Comparison of ENCODE assay signal across 25 cellular contexts in the genomic region with DNA sequence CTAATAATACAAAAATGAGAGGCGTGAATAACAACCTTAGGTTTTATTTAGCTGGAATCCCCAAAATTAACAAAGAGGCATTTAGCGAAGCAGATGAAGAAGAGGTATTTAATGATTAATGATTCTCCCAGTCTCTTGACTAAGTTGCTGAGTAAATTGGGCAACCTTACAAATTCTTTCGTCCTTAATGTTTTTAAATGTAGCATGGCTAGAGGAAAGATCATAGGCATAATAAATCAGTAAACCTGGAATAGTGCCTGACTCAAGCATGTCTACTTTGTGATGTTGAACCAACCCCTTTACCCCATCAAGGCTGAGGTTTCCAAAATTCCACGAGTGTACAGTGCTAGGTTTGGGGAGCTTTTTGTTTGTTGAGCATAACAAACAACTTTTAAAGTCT. TPM values are rescaled to one million over a fixed set of nuclear protein-coding genes. Genes with fewer than 3 reads are reported as not detected.
"Had no signal": no experiment of that assay in that cellular context is flagged by ENCODE, and none has a peak within 500 bp of the region (broad histone marks: within the 10 kb centered on the region; RNA-seq: fewer than 3 reads in every experiment).

No MANE protein-coding gene starts in this region.

- H3K9me3 ChIP-seq: esophagus squamous epithelium, heart right ventricle, prostate gland, spleen, stomach had no signal

- FAIRE-seq: colon, frontal cortex, islet of Langerhans had no signal

- H3K4me3 Mint-ChIP-seq: dendritic cell treated with granulocyte-macrophage colony-stimulating factor and Interleukin-4, amounts not matched to agents 40 ng/mL and 50 ng/mL, for 4 days; effector memory CD8-positive, alpha-beta T cell; nephron had no signal

- H3K27ac Mint-ChIP-seq: dendritic cell treated with granulocyte-macrophage colony-stimulating factor and Interleukin-4, amounts not matched to agents 40 ng/mL and 50 ng/mL, for 4 days; effector memory CD8-positive, alpha-beta T cell had no signal

- H3K9ac ChIP-seq: parathyroid adenoma had no signal

- H3K9me3 Mint-ChIP-seq: dendritic cell treated with granulocyte-macrophage colony-stimulating factor and Interleukin-4, amounts not matched to agents 40 ng/mL and 50 ng/mL, for 4 days; effector memory CD8-positive, alpha-beta T cell; nephron had no signal

- H3K4me1 ChIP-seq: esophagus squamous epithelium, parathyroid adenoma, prostate gland, spleen, stomach had no signal

- H3K4me3 ChIP-seq: esophagus squamous epithelium, heart right ventricle, lung, prostate gland, spleen, stomach had no signal

- DNase-seq: cerebellar nuclear complex; effector memory CD8-positive, alpha-beta T cell; esophagus squamous epithelium; heart right ventricle; hypothalamus; left colon; left ventricle myocardium superior; mesenchymal stem cell; midbrain; occipital lobe; retina; spleen; stimulated activated naive CD4-positive, alpha-beta T cell; stomach; substantia nigra had no signal

- H3K27ac ChIP-seq: epithelial cell of prostate, esophagus squamous epithelium, heart right ventricle, parathyroid adenoma, prostate gland, spleen, stomach had no signal

- H3K27me3 ChIP-seq: spleen, stomach had no signal

- H3K36me3 ChIP-seq: esophagus squamous epithelium, heart right ventricle, prostate gland, spleen had no signal

- ATAC-seq: effector memory CD8-positive, alpha-beta T cell; heart right ventricle; left colon; left ventricle myocardium superior; sciatic nerve had no signal

- H3K79me2 ChIP-seq: parathyroid adenoma had no signal

- H2AFZ ChIP-seq: parathyroid adenoma had no signal

RNA-seq across cellular contexts. Expression of gene BHMT, which starts 7.9 kb away (rescaled TPM):
- total RNA-seq: heart right ventricle, left ventricle myocardium superior, occipital lobe, spleen had no signal
